Comparison of ENCODE assay signal across 1 cellular context in the genomic region with DNA sequence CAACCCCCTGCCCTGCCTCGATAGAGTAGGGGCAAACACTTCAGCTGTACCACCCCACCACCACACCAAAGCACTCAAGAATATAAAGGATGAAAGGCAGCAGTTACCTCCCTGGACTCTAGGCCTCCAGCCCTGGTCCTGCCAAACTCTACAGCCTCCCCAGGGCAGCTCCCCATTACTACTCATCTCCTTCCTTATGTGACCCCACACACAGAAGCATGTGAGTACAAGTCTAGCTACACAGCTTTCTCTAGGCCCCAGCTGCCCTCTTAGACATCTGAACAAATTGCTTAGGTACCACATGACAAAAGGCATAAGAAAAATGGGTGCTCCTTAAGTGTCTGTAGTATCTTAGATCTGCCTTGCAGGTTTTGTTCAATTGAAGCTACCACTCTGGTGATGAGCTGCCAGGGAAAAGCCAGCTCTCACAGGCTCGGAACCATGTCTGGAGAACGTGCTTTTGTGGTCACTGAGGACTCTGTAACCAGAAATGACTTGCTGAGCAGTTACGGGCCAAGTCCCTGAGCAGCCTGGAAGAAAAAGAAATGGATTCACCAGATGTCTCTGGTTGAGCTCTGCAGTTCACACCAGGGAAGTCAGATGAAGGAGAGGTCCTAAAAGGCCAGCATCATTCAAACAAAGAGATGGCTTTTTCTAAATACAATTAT.
TF ChIP-seq lines count a peak whose summit lies in the region.

No MANE protein-coding gene starts in this region.

TF ChIP-seq in WTC11, 78 proteins besides CTCF, POLR2A, EP300 and RAD21 (continued from another document):
- TF ChIP-seq, protein P1, sequence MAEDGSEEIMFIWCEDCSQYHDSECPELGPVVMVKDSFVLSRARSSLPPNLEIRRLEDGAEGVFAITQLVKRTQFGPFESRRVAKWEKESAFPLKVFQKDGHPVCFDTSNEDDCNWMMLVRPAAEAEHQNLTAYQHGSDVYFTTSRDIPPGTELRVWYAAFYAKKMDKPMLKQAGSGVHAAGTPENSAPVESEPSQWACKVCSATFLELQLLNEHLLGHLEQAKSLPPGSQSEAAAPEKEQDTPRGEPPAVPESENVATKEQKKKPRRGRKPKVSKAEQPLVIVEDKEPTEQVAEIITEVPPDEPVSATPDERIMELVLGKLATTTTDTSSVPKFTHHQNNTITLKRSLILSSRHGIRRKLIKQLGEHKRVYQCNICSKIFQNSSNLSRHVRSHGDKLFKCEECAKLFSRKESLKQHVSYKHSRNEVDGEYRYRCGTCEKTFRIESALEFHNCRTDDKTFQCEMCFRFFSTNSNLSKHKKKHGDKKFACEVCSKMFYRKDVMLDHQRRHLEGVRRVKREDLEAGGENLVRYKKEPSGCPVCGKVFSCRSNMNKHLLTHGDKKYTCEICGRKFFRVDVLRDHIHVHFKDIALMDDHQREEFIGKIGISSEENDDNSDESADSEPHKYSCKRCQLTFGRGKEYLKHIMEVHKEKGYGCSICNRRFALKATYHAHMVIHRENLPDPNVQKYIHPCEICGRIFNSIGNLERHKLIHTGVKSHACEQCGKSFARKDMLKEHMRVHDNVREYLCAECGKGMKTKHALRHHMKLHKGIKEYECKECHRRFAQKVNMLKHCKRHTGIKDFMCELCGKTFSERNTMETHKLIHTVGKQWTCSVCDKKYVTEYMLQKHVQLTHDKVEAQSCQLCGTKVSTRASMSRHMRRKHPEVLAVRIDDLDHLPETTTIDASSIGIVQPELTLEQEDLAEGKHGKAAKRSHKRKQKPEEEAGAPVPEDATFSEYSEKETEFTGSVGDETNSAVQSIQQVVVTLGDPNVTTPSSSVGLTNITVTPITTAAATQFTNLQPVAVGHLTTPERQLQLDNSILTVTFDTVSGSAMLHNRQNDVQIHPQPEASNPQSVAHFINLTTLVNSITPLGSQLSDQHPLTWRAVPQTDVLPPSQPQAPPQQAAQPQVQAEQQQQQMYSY (CRISPR knock-in tag; IDR thresholded peaks at IDR 0.05): no peak
- TF ChIP-seq KAT7 (CRISPR knock-in tag; IDR thresholded peaks at IDR 0.05; ENCODE audit: borderline replicate concordance): no peak
- no peak for TF ChIP-seq FOXJ3 (CRISPR knock-in tag; IDR thresholded peaks at IDR 0.05; ENCODE audit: borderline replicate concordance)
- TF ChIP-seq JAZF1 (CRISPR knock-in tag; IDR thresholded peaks at IDR 0.05): no peak
- TF ChIP-seq, protein P2, sequence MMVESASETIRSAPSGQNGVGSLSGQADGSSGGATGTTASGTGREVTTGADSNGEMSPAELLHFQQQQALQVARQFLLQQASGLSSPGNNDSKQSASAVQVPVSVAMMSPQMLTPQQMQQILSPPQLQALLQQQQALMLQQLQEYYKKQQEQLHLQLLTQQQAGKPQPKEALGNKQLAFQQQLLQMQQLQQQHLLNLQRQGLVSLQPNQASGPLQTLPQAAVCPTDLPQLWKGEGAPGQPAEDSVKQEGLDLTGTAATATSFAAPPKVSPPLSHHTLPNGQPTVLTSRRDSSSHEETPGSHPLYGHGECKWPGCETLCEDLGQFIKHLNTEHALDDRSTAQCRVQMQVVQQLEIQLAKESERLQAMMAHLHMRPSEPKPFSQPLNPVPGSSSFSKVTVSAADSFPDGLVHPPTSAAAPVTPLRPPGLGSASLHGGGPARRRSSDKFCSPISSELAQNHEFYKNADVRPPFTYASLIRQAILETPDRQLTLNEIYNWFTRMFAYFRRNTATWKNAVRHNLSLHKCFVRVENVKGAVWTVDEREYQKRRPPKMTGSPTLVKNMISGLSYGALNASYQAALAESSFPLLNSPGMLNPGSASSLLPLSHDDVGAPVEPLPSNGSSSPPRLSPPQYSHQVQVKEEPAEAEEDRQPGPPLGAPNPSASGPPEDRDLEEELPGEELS (CRISPR knock-in tag; IDR thresholded peaks at IDR 0.05): no peak
- TF ChIP-seq, protein P3, sequence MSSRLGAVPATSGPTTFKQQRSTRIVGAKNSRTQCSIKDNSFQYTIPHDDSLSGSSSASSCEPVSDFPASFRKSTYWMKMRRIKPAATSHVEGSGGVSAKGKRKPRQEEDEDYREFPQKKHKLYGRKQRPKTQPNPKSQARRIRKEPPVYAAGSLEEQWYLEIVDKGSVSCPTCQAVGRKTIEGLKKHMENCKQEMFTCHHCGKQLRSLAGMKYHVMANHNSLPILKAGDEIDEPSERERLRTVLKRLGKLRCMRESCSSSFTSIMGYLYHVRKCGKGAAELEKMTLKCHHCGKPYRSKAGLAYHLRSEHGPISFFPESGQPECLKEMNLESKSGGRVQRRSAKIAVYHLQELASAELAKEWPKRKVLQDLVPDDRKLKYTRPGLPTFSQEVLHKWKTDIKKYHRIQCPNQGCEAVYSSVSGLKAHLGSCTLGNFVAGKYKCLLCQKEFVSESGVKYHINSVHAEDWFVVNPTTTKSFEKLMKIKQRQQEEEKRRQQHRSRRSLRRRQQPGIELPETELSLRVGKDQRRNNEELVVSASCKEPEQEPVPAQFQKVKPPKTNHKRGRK (CRISPR knock-in tag; IDR thresholded peaks at IDR 0.05; ENCODE audit: borderline replicate concordance): no peak
- no peak for TF ChIP-seq FOXP1 (CRISPR knock-in tag; IDR thresholded peaks at IDR 0.05; ENCODE audit: borderline replicate concordance)
- TF ChIP-seq, protein P4, sequence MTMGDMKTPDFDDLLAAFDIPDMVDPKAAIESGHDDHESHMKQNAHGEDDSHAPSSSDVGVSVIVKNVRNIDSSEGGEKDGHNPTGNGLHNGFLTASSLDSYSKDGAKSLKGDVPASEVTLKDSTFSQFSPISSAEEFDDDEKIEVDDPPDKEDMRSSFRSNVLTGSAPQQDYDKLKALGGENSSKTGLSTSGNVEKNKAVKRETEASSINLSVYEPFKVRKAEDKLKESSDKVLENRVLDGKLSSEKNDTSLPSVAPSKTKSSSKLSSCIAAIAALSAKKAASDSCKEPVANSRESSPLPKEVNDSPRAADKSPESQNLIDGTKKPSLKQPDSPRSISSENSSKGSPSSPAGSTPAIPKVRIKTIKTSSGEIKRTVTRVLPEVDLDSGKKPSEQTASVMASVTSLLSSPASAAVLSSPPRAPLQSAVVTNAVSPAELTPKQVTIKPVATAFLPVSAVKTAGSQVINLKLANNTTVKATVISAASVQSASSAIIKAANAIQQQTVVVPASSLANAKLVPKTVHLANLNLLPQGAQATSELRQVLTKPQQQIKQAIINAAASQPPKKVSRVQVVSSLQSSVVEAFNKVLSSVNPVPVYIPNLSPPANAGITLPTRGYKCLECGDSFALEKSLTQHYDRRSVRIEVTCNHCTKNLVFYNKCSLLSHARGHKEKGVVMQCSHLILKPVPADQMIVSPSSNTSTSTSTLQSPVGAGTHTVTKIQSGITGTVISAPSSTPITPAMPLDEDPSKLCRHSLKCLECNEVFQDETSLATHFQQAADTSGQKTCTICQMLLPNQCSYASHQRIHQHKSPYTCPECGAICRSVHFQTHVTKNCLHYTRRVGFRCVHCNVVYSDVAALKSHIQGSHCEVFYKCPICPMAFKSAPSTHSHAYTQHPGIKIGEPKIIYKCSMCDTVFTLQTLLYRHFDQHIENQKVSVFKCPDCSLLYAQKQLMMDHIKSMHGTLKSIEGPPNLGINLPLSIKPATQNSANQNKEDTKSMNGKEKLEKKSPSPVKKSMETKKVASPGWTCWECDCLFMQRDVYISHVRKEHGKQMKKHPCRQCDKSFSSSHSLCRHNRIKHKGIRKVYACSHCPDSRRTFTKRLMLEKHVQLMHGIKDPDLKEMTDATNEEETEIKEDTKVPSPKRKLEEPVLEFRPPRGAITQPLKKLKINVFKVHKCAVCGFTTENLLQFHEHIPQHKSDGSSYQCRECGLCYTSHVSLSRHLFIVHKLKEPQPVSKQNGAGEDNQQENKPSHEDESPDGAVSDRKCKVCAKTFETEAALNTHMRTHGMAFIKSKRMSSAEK (CRISPR knock-in tag; IDR thresholded peaks at IDR 0.05; ENCODE audit: borderline replicate concordance): no peak
- TF ChIP-seq NFYB (CRISPR knock-in tag; conservative IDR thresholded peaks at IDR 0.05; ENCODE audit: low read depth): no peak
- TF ChIP-seq IRF2 (CRISPR knock-in tag; IDR thresholded peaks at IDR 0.05; ENCODE audit: borderline replicate concordance, low read depth): no peak
